25 cellular contexts compared by ENCODE assay signal in genomic region chr1:165869343-165869742, GRCh38. TPM values are rescaled to one million over a fixed set of nuclear protein-coding genes. Genes with fewer than 3 reads are reported as not detected.
A peak's percentile ranks its signal among the peaks of the same experiment; 100 is the strongest.
DNase-seq lines count a peak whose midpoint lies in the region; ATAC-seq, FAIRE-seq and TF ChIP-seq lines count a peak whose summit lies in the region.
"Had no signal": no experiment of that assay in that cellular context is flagged by ENCODE, and none has a peak within 500 bp of the region (broad histone marks: within the 10 kb centered on the region; RNA-seq: fewer than 3 reads in every experiment).

No MANE protein-coding gene starts in this region.

- H3K9me2 ChIP-seq in HCT116 (ENCODE audit: insufficient read depth): no peaks in the 10 kb centered on the region

- TF ChIP-seq POLR2A in HCT116 (IDR thresholded peaks at IDR 0.05; ENCODE audit: borderline replicate concordance, extremely low read depth, insufficient read depth, insufficient read length) (no peak), K562 (conservative IDR thresholded peaks at IDR 0.05) (no peak)

- H3K9me3 ChIP-seq in AG04450 (ENCODE audit: control insufficient read depth, insufficient read depth, low read length): peaks cover 3% of the 10 kb centered on the region; the same call in 1 of the 2 replicates
- H3K9me3 ChIP-seq in HCT116 (ENCODE audit: control insufficient read depth in 1 of 2, insufficient read depth in 1 of 2, low read depth in 1 of 2, low read length in 2 of 2): no peaks in the 10 kb centered on the region
- H3K9me3 ChIP-seq in K562 (replicated peaks; ENCODE audit: control insufficient read depth, insufficient read depth, low read depth, low read length): peaks cover 7% of the 10 kb centered on the region
- H3K9me3 ChIP-seq: esophagus squamous epithelium, heart right ventricle, transverse colon had no signal

- in situ Hi-C loops in K562 (cut with MboI): no loop called here

- TF ChIP-seq EP300 in K562 (IDR thresholded peaks at IDR 0.05; ENCODE audit: low read length): no peak

- peaks cover 48% of the 10 kb centered on the region; the same call in 1 of the 2 replicates for H4K20me1 ChIP-seq in HCT116 (ENCODE audit: insufficient read depth)
- 0 out of 2 replicates have a peak, but pooled peaks cover 8% of the 10 kb centered on the region for H4K20me1 ChIP-seq in K562 (replicated peaks; ENCODE audit: control insufficient read depth, insufficient read depth, low read length)

- no peak overlapping the region for H3K4me2 ChIP-seq in HCT116 (ENCODE audit: low read length)
- no peak overlapping the region for H3K4me2 ChIP-seq in K562 (ENCODE audit: insufficient read depth, low read length)
- H3K4me2 ChIP-seq: A549 had no signal

- H3K36me3 ChIP-seq in HCT116 (ENCODE audit: control insufficient read depth in 1 of 2, insufficient read depth in 2 of 2, low read length in 2 of 2) (no peaks in the 10 kb centered on the region), K562 (ENCODE audit: control insufficient read depth, insufficient read depth, low read length) (peaks cover 19% of the 10 kb centered on the region; the same call in 1 of the 3 replicates), kidney epithelial cell (ENCODE audit: control insufficient read depth, insufficient read depth, low read length) (no peaks in the 10 kb centered on the region)
- H3K36me3 ChIP-seq: heart right ventricle, transverse colon had no signal

- no peak for TF ChIP-seq RAD21 in HCT116 (IDR thresholded peaks at IDR 0.05; ENCODE audit: low read depth)
- TF ChIP-seq RAD21 in K562 (CRISPR knock-in tag; conservative IDR thresholded peaks at IDR 0.05 in 1 of 2, IDR thresholded peaks at IDR 0.05 in 1 of 2): no peak

- ATAC-seq in HCT116: no peak
- ATAC-seq in K562: no peak; the same call in 2 of the 3 replicates
- ATAC-seq: activated naive CD8-positive, alpha-beta T cell treated with anti-CD3 and anti-CD28 coated beads, Interleukin-2, amount 50 U/mL, for 24 hours; CD8-positive, alpha-beta T cell; heart right ventricle; natural killer cell had no signal

- H3K4me1 ChIP-seq in HCT116 (ENCODE audit: control insufficient read depth in 1 of 2, insufficient read depth in 2 of 2, low read length in 2 of 2) (peaks cover 11 to 15% of the 10 kb centered on the region in 2 experiments), K562 (replicated peaks in 1 of 2; ENCODE audit: control insufficient read depth in 2 of 2, insufficient read depth in 2 of 2, low read length in 2 of 2) (peaks cover 3 to 10% of the 10 kb centered on the region in 2 experiments; a peak in 2 of 5 replicates)
- H3K4me1 ChIP-seq: A549 had no signal

- H3K4me3 ChIP-seq in AG04450 (ENCODE audit: low read depth, low read length): no peak overlapping the region
- H3K4me3 ChIP-seq in HCT116 (replicated peaks in 1 of 2; ENCODE audit: low read depth in 1 of 2, low read length in 2 of 2): no peak overlapping the region
- no peak overlapping the region for H3K4me3 ChIP-seq in K562
- no peak overlapping the region for H3K4me3 ChIP-seq in kidney epithelial cell (ENCODE audit: low read depth, low read length)
- H3K4me3 ChIP-seq: A549, esophagus squamous epithelium, GM23248, heart right ventricle, transverse colon had no signal

- CTCF ChIA-PET in AG04450 (lab: Charles Lee) (interaction anchor here (0.8 to 1.0 kb wide), 3 partner anchors 15 to 40 kb away, joined by 3 to 7 read pairs (median 5); no protein-coding TSS in a partner anchor), HCT116 (lab: Charles Lee) (interaction anchor here (0.7 kb wide), 1 partner anchor 25 kb away, joined by 4 read pairs; no protein-coding TSS in a partner anchor), K562 (lab: Yijun Ruan, JAX; ENCODE audit: low intra/inter-chr PET ratio) (no interaction called here)

- no peaks in the 10 kb centered on the region for H3K27me3 ChIP-seq in AG04450 (ENCODE audit: control insufficient read depth, insufficient read depth, low read length)
- H3K27me3 ChIP-seq in HCT116 (ENCODE audit: insufficient read depth, low read length): no peaks in the 10 kb centered on the region
- H3K27me3 ChIP-seq in K562 (ENCODE audit: control insufficient read depth in 2 of 2, insufficient read depth in 2 of 2, low read length in 2 of 2): no peaks in the 10 kb centered on the region
- no peaks in the 10 kb centered on the region for H3K27me3 ChIP-seq in kidney epithelial cell (ENCODE audit: control insufficient read depth, insufficient read depth, low read length)
- H3K27me3 ChIP-seq: esophagus squamous epithelium, heart right ventricle, transverse colon had no signal

- FAIRE-seq in K562 (lab: Jason Lieb, UNC): no peak

- DNase-seq in AG04450 (ENCODE audit: low read depth, low spot score) (no peak), HCT116 (ENCODE audit: low read depth, low spot score) (no peak), K562 (ENCODE audit: extremely low read depth in 1 of 4, low spot score in 3 of 4) (no peak), kidney epithelial cell (ENCODE audit: low read depth) (no peak), kidney glomerular epithelial cell (lab: John Stamatoyannopoulos, UW) (no peak), OCI-M2 (lab: John Stamatoyannopoulos, UW; ENCODE audit: unreplicated experiment) (no peak)
- no peak for DNase-seq in activated CD4-positive, alpha-beta T cell treated with anti-CD3 and anti-CD28 coated beads, Interleukin-2, amount 50 U/mL, for 48 hours
- DNase-seq in activated CD4-positive, CD25-positive, alpha-beta regulatory T cell (lab: John Stamatoyannopoulos, UW): no peak
- DNase-seq: activated CD8-positive, alpha-beta memory T cell treated with anti-CD3 and anti-CD28 coated beads for 24 hours; activated naive CD8-positive, alpha-beta T cell treated with anti-CD3 and anti-CD28 coated beads, Interleukin-2, amount 50 U/mL, for 24 hours; caudate nucleus; CD8-positive, alpha-beta T cell; DMS79; esophagus squamous epithelium; GM23248; heart right ventricle; natural killer cell; NCI-H1048; NCI-H2081 treated with DMSO at 0.1 percent for 48 hours; NCI-H510A; SHP77; transverse colon; WERI-Rb-1 had no signal

- POLR2A ChIA-PET in AG04450 (lab: Yijun Ruan, JAX) (interaction anchor here (1.0 to 1.2 kb wide), 2 partner anchors 12 to 55 kb away, joined by 7 to 11 read pairs; no protein-coding TSS in a partner anchor), HCT116 (lab: Charles Lee) (no interaction called here), K562 (lab: Yijun Ruan, JAX) (interaction anchor here (0.6 kb wide), 1 partner anchor 59 kb away, joined by 3 read pairs; no protein-coding TSS in a partner anchor)

- BruUV-seq in HCT116 (replicated peaks; lab: Mats Ljungman, UMichigan) (no TSS peak), K562 (replicated peaks; lab: Mats Ljungman, UMichigan) (no TSS peak)

- intact Hi-C loops in HCT116 (cut with micrococcal nuclease): no loop called here
- intact Hi-C loops in K562 (cut with micrococcal nuclease): no loop called here

- H3K9me1 ChIP-seq in K562 (ENCODE audit: control insufficient read depth, insufficient read depth, low read length): no peaks in the 10 kb centered on the region

- H3K79me2 ChIP-seq in HCT116 (ENCODE audit: insufficient read depth, low read length) (peaks cover 100% of the 10 kb centered on the region), K562 (ENCODE audit: control insufficient read depth, insufficient read depth, low read length) (peaks cover 99% of the 10 kb centered on the region)

- RAD21 ChIA-PET in HCT116 (lab: Charles Lee; ENCODE audit: low non-redundant PET in 1 of 2, low total read pairs in 2 of 2, uncharacterized antibody in 2 of 2, unreplicated experiment in 2 of 2): interaction anchor here in 1 of 2 experiments (0.7 kb wide), 1 partner anchor 389 kb away, joined by 4 read pairs; no protein-coding TSS in a partner anchor

- H2AFZ ChIP-seq in HCT116 (ENCODE audit: low read depth, low read length, poor library complexity, severe bottlenecking): no peak overlapping the region
- no peak overlapping the region for H2AFZ ChIP-seq in K562 (ENCODE audit: low read depth, low read length)
- H2AFZ ChIP-seq: GM23248 had no signal

- H3K27ac ChIP-seq in AG04450 (ENCODE audit: low read depth, low read length): no peak overlapping the region
- H3K27ac ChIP-seq in HCT116 (ENCODE audit: low read depth, low read length): no peak overlapping the region
- no peak overlapping the region for H3K27ac ChIP-seq in K562 (ENCODE audit: extremely low read depth, low read depth, low read length)
- H3K27ac ChIP-seq: A549, esophagus squamous epithelium, GM23248, heart right ventricle, HL-60, transverse colon, WERI-Rb-1 had no signal

- peak; percentile 55 for TF ChIP-seq CTCF in AG04450 (IDR thresholded peaks at IDR 0.05; ENCODE audit: low read depth, low read length)
- TF ChIP-seq CTCF in HCT116 (IDR thresholded peaks at IDR 0.05 in 2 of 3, conservative IDR thresholded peaks at IDR 0.05 in 1 of 3; ENCODE audit: borderline replicate concordance in 1 of 3, insufficient read depth in 1 of 3, low read depth in 2 of 3, low read length in 2 of 3): peak in 2 of 3 experiments; percentile 26 to 35; a peak in 3 of 6 replicates
- TF ChIP-seq CTCF in K562 (IDR thresholded peaks at IDR 0.05 in 2 of 3, conservative IDR thresholded peaks at IDR 0.05 in 1 of 3; ENCODE audit: insufficient read depth in 2 of 3, low read depth in 1 of 3, low read length in 3 of 3): no peak
- TF ChIP-seq CTCF in kidney epithelial cell (IDR thresholded peaks at IDR 0.05; ENCODE audit: insufficient read depth, low read length, poor library complexity, severe bottlenecking): peak; percentile 4

- H3K9ac ChIP-seq in HCT116 (ENCODE audit: low read length) (no peak overlapping the region), K562 (ENCODE audit: insufficient read depth in 1 of 2, low read depth in 2 of 2, low read length in 2 of 2) (no peak overlapping the region)
- H3K9ac ChIP-seq: GM23248 had no signal

- 77% methylated on average over 5 of the region's 5 CpGs for WGBS in K562 (ENCODE audit: insufficient coverage, low coverage, missing lambda C conversion rate)

RNA-seq across cellular contexts. Expression of gene UCK2, which starts 41.9 kb away (rescaled TPM):
- 52.7 and 59.1 TPM in 2 replicates for polyA plus RNA-seq in AG04450 (2011; rRNA removed)
- 63.0 and 99.9 TPM in 2 replicates for polyA minus RNA-seq in AG04450 (2011; rRNA and poly(A)+ RNA removed)
- 88.4 TPM for total RNA-seq in HCT116 (2021; ENCODE audit: unreplicated experiment)
- 68.7 and 69.1 TPM in 2 replicates for polyA plus RNA-seq in HCT116 (2012)
- 52.8 and 60.6 TPM in 2 replicates for total RNA-seq in K562 (2011; cell fraction: chromatin; rRNA removed; ENCODE audit: low replicate concordance)
- 42.2 and 49.3 TPM in 2 replicates for total RNA-seq in K562 (2011; cell fraction: nucleolus; rRNA removed)
- 54.6 and 75.2 TPM in 2 replicates for total RNA-seq in K562 (2011; cell fraction: nucleoplasm; rRNA removed)
- total RNA-seq in K562 (2014; rRNA removed): 145 and 159 TPM in 2 replicates
- total RNA-seq in K562 (2014; rRNA removed; fragmentation: Illumina TruSeq; extraction: Trizol): 59.0 and 78.5 TPM in 2 replicates
- total RNA-seq in K562 (2015; rRNA removed; fragmentation: Illumina TruSeq; extraction: Trizol): 71.6 and 73.9 TPM in 2 replicates
- 95.9 and 98.2 TPM in 2 replicates for total RNA-seq in K562 (2021)
- 90.5 and 103 TPM in 2 replicates for polyA plus RNA-seq in K562 (2011; rRNA removed)
- 121 and 167 TPM in 2 replicates for polyA plus RNA-seq in K562 (2011; cell fraction: cytosol; rRNA removed)
- 54.4 and 62.7 TPM in 2 replicates for polyA plus RNA-seq in K562 (2011; cell fraction: nucleus; rRNA removed)
- polyA plus RNA-seq in K562 (2012): 49.6 and 96.6 TPM in 2 replicates
- polyA plus RNA-seq in K562 (2014; fragmentation: Illumina TruSeq; extraction: Trizol): 95.8 and 111 TPM in 2 replicates
- 10 to 100 TPM; 84.6 to 86.7 TPM for polyA plus RNA-seq in K562 (2014; fragmentation: Nextera tagmentation; extraction: Ambion mirVana)
- polyA plus RNA-seq in K562 (2014; rRNA removed): 104 and 122 TPM in 2 replicates
- 98.7 and 137 TPM in 2 replicates for polyA minus RNA-seq in K562 (2011; rRNA and poly(A)+ RNA removed)
- 61.1 and 70.9 TPM in 2 replicates for polyA minus RNA-seq in K562 (2011; cell fraction: cytosol; rRNA and poly(A)+ RNA removed)
- polyA minus RNA-seq in K562 (2011; cell fraction: nucleus; rRNA and poly(A)+ RNA removed): 28.7 and 32.3 TPM in 2 replicates
- total RNA-seq in kidney epithelial cell: 81.9 and 88.4 TPM in 2 replicates

Comparison
In these comparisons a context has a peak if more than half of its experiments do, and no peak if none do; other contexts are left out.
1. CTCF ChIP-seq: peak in AG04450 (single experiment), HCT116 (2 of 3) and kidney epithelial cell (single experiment); none in K562 (0 of 3).